Comparison of ENCODE assay signal across 10 cellular contexts in the genomic region with DNA sequence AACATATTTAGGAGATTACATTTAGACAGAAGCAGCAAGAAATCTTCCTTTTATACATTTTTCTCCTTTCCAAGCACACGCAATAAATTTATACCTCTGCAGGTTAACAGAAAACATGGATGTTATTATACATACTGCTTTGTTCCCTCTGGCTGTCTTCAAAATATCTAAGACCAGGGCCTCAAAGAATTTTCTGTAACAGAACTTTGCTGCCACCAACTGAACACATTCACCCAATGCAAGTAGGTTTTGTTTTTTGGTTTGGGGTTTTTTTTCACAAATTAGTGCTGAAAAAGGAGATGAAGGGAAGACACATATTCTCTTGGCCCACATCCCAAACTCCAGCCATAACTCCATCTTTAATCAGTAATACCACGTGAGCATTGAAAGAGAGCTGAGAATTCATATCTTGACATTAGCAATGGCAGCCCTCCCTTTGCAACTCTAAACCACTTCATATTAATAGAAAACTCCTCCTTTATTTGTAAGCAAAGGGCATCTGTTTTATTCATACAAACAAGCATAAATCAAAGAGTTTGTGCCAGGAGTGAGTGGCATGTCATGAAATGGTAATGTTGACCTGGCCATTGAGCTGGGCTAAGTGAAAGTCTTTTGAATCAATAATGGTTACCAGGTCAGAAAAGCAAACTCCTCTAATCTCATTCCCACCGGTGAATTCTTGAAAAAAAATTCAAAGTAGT.
DNase-seq lines count a peak whose midpoint lies in the region; ATAC-seq and TF ChIP-seq lines count a peak whose summit lies in the region.
"Had no signal": no experiment of that assay in that cellular context is flagged by ENCODE, and none has a peak within 500 bp of the region (broad histone marks: within the 10 kb centered on the region; RNA-seq: fewer than 3 reads in every experiment).

No MANE protein-coding gene starts in this region.

- POLR2A ChIA-PET in activated CD4-positive, alpha-beta memory T cell treated with anti-CD3 and anti-CD28 coated beads for 36 hours (lab: Charles Lee) = no interaction called here

- H3K27me3 Mint-ChIP-seq in endodermal cell (ENCODE audit: insufficient read depth) = peaks cover 3% of the 10 kb centered on the region
- no peaks in the 10 kb centered on the region for H3K27me3 Mint-ChIP-seq in activated CD4-positive, alpha-beta memory T cell treated with anti-CD3 and anti-CD28 coated beads for 36 hours
- H3K27me3 Mint-ChIP-seq: natural killer cell treated with Interleukin-12 subunit alpha and Interleukin-12 subunit beta and Interleukin-15 and Interleukin-18, amount 100 ng/mL, for 72 hours had no signal

- no peak overlapping the region for H3K9ac ChIP-seq in endodermal cell (ENCODE audit: extremely low read depth, low read length, poor library complexity, severe bottlenecking)

- no peaks in the 10 kb centered on the region for H3K4me1 Mint-ChIP-seq in endodermal cell
- peaks cover 8% of the 10 kb centered on the region for H3K4me1 Mint-ChIP-seq in activated CD4-positive, alpha-beta memory T cell treated with anti-CD3 and anti-CD28 coated beads for 36 hours (ENCODE audit: low read depth)

- CTCF ChIA-PET in activated CD4-positive, alpha-beta memory T cell treated with anti-CD3 and anti-CD28 coated beads for 36 hours (lab: Charles Lee) = no interaction called here

- no peak for ATAC-seq in GM18511 (IDR thresholded peaks at IDR 0.05; ENCODE audit: unreplicated experiment)
- ATAC-seq: natural killer cell treated with Interleukin-12 subunit alpha and Interleukin-12 subunit beta and Interleukin-15 and Interleukin-18, amount 100 ng/mL, for 72 hours had no signal

- WGBS in endodermal cell (ENCODE audit: insufficient coverage in 1 of 2, insufficient read length in 1 of 2), 2 experiments = 55 to 58% methylated on average over 2 to 3 of the region's 3 CpGs

- H3K4me3 ChIP-seq in endodermal cell (ENCODE audit: low read length) = no peak overlapping the region
- no peak overlapping the region for H3K4me3 ChIP-seq in retinal pigment epithelial cell (ENCODE audit: low read length)
- H3K4me3 ChIP-seq: thoracic aorta had no signal

- DNase-seq in NCI-H2171 treated with DMSO at 0.1 percent for 48 hours (lab: John Stamatoyannopoulos, UW) (peak; percentile 41), NCI-H2171 (lab: John Stamatoyannopoulos, UW) (no peak), NCI-H524 (lab: John Stamatoyannopoulos, UW) (peak; percentile 34 to 74), endodermal cell (peak; percentile 44), retinal pigment epithelial cell (ENCODE audit: low read depth) (peak; percentile 20), amniotic stem cell (lab: John Stamatoyannopoulos, UW) (no peak)
- no peak for DNase-seq in activated CD4-positive, alpha-beta memory T cell treated with anti-CD3 and anti-CD28 coated beads for 36 hours

- no peaks in the 10 kb centered on the region for H3K36me3 Mint-ChIP-seq in endodermal cell (ENCODE audit: low read depth)
- no peaks in the 10 kb centered on the region for H3K36me3 Mint-ChIP-seq in activated CD4-positive, alpha-beta memory T cell treated with anti-CD3 and anti-CD28 coated beads for 36 hours
- H3K36me3 Mint-ChIP-seq: natural killer cell treated with Interleukin-12 subunit alpha and Interleukin-12 subunit beta and Interleukin-15 and Interleukin-18, amount 100 ng/mL, for 72 hours had no signal

- H3K27ac Mint-ChIP-seq in endodermal cell = no peak overlapping the region
- no peak overlapping the region for H3K27ac Mint-ChIP-seq in activated CD4-positive, alpha-beta memory T cell treated with anti-CD3 and anti-CD28 coated beads for 36 hours
- H3K27ac Mint-ChIP-seq: natural killer cell treated with Interleukin-12 subunit alpha and Interleukin-12 subunit beta and Interleukin-15 and Interleukin-18, amount 100 ng/mL, for 72 hours had no signal

- peaks cover 4% of the 10 kb centered on the region for H3K4me1 ChIP-seq in endodermal cell (ENCODE audit: control insufficient read depth, insufficient read depth, low read length)

- H3K27me3 ChIP-seq in endodermal cell (ENCODE audit: control insufficient read depth, insufficient read depth, low read length, poor library complexity, severe bottlenecking) = no peaks in the 10 kb centered on the region

- no peak overlapping the region for H3K4me3 Mint-ChIP-seq in endodermal cell
- no peak overlapping the region for H3K4me3 Mint-ChIP-seq in activated CD4-positive, alpha-beta memory T cell treated with anti-CD3 and anti-CD28 coated beads for 36 hours
- H3K4me3 Mint-ChIP-seq: natural killer cell treated with Interleukin-12 subunit alpha and Interleukin-12 subunit beta and Interleukin-15 and Interleukin-18, amount 100 ng/mL, for 72 hours had no signal

- no peaks in the 10 kb centered on the region for H3K36me3 ChIP-seq in endodermal cell (ENCODE audit: control insufficient read depth, insufficient read depth, low read length)
- H3K36me3 ChIP-seq: thoracic aorta had no signal

- no peaks in the 10 kb centered on the region for H3K9me3 Mint-ChIP-seq in endodermal cell
- H3K9me3 Mint-ChIP-seq in activated CD4-positive, alpha-beta memory T cell treated with anti-CD3 and anti-CD28 coated beads for 36 hours = no peaks in the 10 kb centered on the region

- no peak overlapping the region for H3K27ac ChIP-seq in endodermal cell (ENCODE audit: low read depth, low read length)
- H3K27ac ChIP-seq: thoracic aorta had no signal

- intact Hi-C loops in activated CD4-positive, alpha-beta memory T cell treated with anti-CD3 and anti-CD28 coated beads for 36 hours (cut with micrococcal nuclease) = no loop called here

- H3K9me3 ChIP-seq in endodermal cell (ENCODE audit: control insufficient read depth, low read length) = no peaks in the 10 kb centered on the region
- H3K9me3 ChIP-seq: thoracic aorta had no signal

- TF ChIP-seq CTCF in endodermal cell (conservative IDR thresholded peaks at IDR 0.05) (peak; percentile 79), retinal pigment epithelial cell (conservative IDR thresholded peaks at IDR 0.05; ENCODE audit: low read depth, low read length) (peak; percentile 68)

Comparison
In these comparisons a context has a peak if more than half of its experiments do, and no peak if none do; other contexts are left out.
1. DNase-seq: peak in NCI-H2171 treated with DMSO at 0.1 percent for 48 hours (single experiment), NCI-H524 (2 of 2), endodermal cell (single experiment) and retinal pigment epithelial cell (single experiment); none in NCI-H2171 (single experiment), activated CD4-positive, alpha-beta memory T cell treated with anti-CD3 and anti-CD28 coated beads for 36 hours (single experiment) and amniotic stem cell (single experiment).